ENCODE assay signal across 9 cellular contexts in genomic region chr4:189215574-189215973, GRCh38.
"Had no signal": no experiment of that assay in that cellular context is flagged by ENCODE, and none has a peak within 500 bp of the region (broad histone marks: within the 10 kb centered on the region; RNA-seq: fewer than 3 reads in every experiment).

No MANE protein-coding gene starts in this region.

- H3K4me2 ChIP-seq: GM23338 had no signal

- H3K4me3 ChIP-seq: GM23338 had no signal

- FAIRE-seq: H1, H54, HepG2 had no signal

- H3K27ac ChIP-seq: HL-60 had no signal

- ATAC-seq: GM23338, HepG2 had no signal

- DNase-seq: H9, HCEC 1CT, HFFc6, KBM-7 had no signal
